Comparison of ENCODE assay signal across 18 cellular contexts in the genomic region with DNA sequence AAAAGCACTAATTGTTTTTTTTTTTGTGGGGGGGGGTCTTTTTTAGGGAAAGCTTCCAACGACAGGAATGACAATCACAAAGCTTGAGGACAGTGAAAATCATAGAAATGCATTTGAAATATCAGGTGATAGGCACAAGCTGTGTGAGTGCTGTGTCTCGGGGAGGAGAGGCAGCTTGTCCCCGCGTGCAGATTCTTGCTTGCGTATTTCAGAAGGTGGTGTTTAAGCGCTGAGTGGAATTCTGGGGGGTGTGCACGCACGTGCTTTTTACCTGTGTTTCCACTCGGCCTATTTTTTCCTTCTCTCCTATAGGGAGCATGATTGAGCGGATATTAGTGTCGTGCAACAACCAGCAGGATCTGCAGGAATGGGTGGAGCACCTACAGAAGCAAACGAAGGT. TPM values are rescaled to one million over a fixed set of nuclear protein-coding genes. Genes with fewer than 3 reads are reported as not detected.
DNase-seq lines count a peak whose midpoint lies in the region; TF ChIP-seq lines count a peak whose summit lies in the region.
"Had no signal": no experiment of that assay in that cellular context is flagged by ENCODE, and none has a peak within 500 bp of the region (broad histone marks: within the 10 kb centered on the region; RNA-seq: fewer than 3 reads in every experiment).

No MANE protein-coding gene starts in this region.

- H3K79me2 ChIP-seq in GM23248 (ENCODE audit: insufficient read depth) (peaks cover 21% of the 10 kb centered on the region; the same call in 1 of the 2 replicates), hepatocyte (no peaks in the 10 kb centered on the region)

- H3K9me2 ChIP-seq in GM23248 (ENCODE audit: insufficient read depth) = no peaks in the 10 kb centered on the region
- H3K9me2 ChIP-seq in hepatocyte (replicated peaks; ENCODE audit: insufficient read depth) = no peaks in the 10 kb centered on the region

- H3K27me3 ChIP-seq in GM23248 (replicated peaks; ENCODE audit: insufficient read depth) (no peaks in the 10 kb centered on the region), ascending aorta (no peaks in the 10 kb centered on the region), stomach smooth muscle (ENCODE audit: control insufficient read depth in 1 of 2, insufficient read depth in 2 of 2, low read length in 2 of 2) (no peaks in the 10 kb centered on the region), hepatocyte (no peaks in the 10 kb centered on the region)

- DNase-seq in GM23248 (no peak), ascending aorta (ENCODE audit: low spot score in 2 of 2) (peak in 1 of 2 donors; percentile 56), islet precursor cell (peak; percentile 38), hepatocyte (ENCODE audit: low spot score) (no peak), activated gamma-delta T cell (lab: John Stamatoyannopoulos, UW) (no peak), epidermal melanocyte (ENCODE audit: insufficient read length, low spot score) (no peak), iPS-NIHi11 (ENCODE audit: low spot score) (no peak)
- DNase-seq: CD8-positive, alpha-beta memory T cell; NCI-H1092; NCI-H226; NCI-H69; NK-92 treated with Interleukin-12 subunit alpha and Interleukin-12 subunit beta, amount 100 ng/mL, for 24 hours; OCI-M1; RPMI8226 had no signal

- in situ Hi-C loops in GM23248 (cut with MboI) = no loop called here

- no peak for TF ChIP-seq CTCF in ascending aorta (IDR thresholded peaks at IDR 0.05)
- TF ChIP-seq CTCF in hepatocyte (IDR thresholded peaks at IDR 0.05; ENCODE audit: poor library complexity) = no peak

- H3K4me1 ChIP-seq in GM23248 (ENCODE audit: insufficient read depth) = peaks cover 25% of the 10 kb centered on the region
- peaks cover 7 to 35% of the 10 kb centered on the region in 2 donors for H3K4me1 ChIP-seq in ascending aorta
- peaks cover 26% of the 10 kb centered on the region for H3K4me1 ChIP-seq in stomach smooth muscle (ENCODE audit: control insufficient read depth, insufficient read depth, low read length)
- H3K4me1 ChIP-seq in hepatocyte (ENCODE audit: insufficient read depth) = no peaks in the 10 kb centered on the region

- no peak overlapping the region for H3K9ac ChIP-seq in GM23248
- H3K9ac ChIP-seq in stomach smooth muscle (ENCODE audit: low read length in 2 of 2) = no peak overlapping the region
- H3K9ac ChIP-seq: KMS-11 had no signal

- intact Hi-C loops in ascending aorta (cut with DNase I) = loop anchor here (2.0 to 10.0 kb wide), 6 partner anchors 51 to 568 kb away; partner anchors contain the start of genes ANKRD10 and ING1

- H4K20me1 ChIP-seq in GM23248 (ENCODE audit: insufficient read depth) (no peaks in the 10 kb centered on the region), hepatocyte (ENCODE audit: insufficient read depth, poor library complexity, severe bottlenecking) (no peaks in the 10 kb centered on the region)

- no peak overlapping the region for H3K4me2 ChIP-seq in GM23248 (ENCODE audit: unreplicated experiment)
- H3K4me2 ChIP-seq in hepatocyte = no peak overlapping the region
- H3K4me2 ChIP-seq: KMS-11 had no signal

- H3K27ac ChIP-seq in GM23248 = peak overlapping the region; percentile 71
- peak overlapping the region; percentile 89 to 93 for H3K27ac ChIP-seq in ascending aorta
- peak overlapping the region; percentile 86 for H3K27ac ChIP-seq in stomach smooth muscle (ENCODE audit: low read length)
- H3K27ac ChIP-seq in hepatocyte = no peak overlapping the region
- H3K27ac ChIP-seq: KMS-11 had no signal

- H3K4me3 ChIP-seq in GM23248 = no peak overlapping the region
- H3K4me3 ChIP-seq in ascending aorta = no peak overlapping the region
- H3K4me3 ChIP-seq in stomach smooth muscle (ENCODE audit: low read length in 2 of 2) = no peak overlapping the region
- no peak overlapping the region for H3K4me3 ChIP-seq in hepatocyte

- H3K36me3 ChIP-seq in GM23248 (ENCODE audit: low read depth) = peaks cover 33% of the 10 kb centered on the region
- H3K36me3 ChIP-seq in ascending aorta = peaks cover 52 to 63% of the 10 kb centered on the region in 2 donors
- peaks cover 30 to 48% of the 10 kb centered on the region in 2 donors for H3K36me3 ChIP-seq in stomach smooth muscle (ENCODE audit: control insufficient read depth in 2 of 2, insufficient read depth in 2 of 2, low read length in 2 of 2)
- H3K36me3 ChIP-seq in hepatocyte (replicated peaks; ENCODE audit: insufficient read depth, low read depth) = no peaks in the 10 kb centered on the region

- WGBS in GM23248 (ENCODE audit: low coverage in 1 of 2, low lambda C conversion rate in 2 of 2, missing lambda C conversion rate in 2 of 2), 2 experiments = 90 to 93% methylated on average over 12 of the region's 12 CpGs
- 96% methylated on average over 12 of the region's 12 CpGs for WGBS in hepatocyte (ENCODE audit: low lambda C conversion rate, missing lambda C conversion rate)

- H2AFZ ChIP-seq in GM23248 = no peak overlapping the region
- no peak overlapping the region for H2AFZ ChIP-seq in hepatocyte

- peaks cover 28% of the 10 kb centered on the region for H3F3A ChIP-seq in GM23248 (ENCODE audit: insufficient read depth)

- no peaks in the 10 kb centered on the region for H3K9me3 ChIP-seq in GM23248 (ENCODE audit: low read depth)
- H3K9me3 ChIP-seq in ascending aorta = no peaks in the 10 kb centered on the region
- no peaks in the 10 kb centered on the region for H3K9me3 ChIP-seq in stomach smooth muscle (ENCODE audit: control insufficient read depth in 2 of 2, low read length in 2 of 2)
- H3K9me3 ChIP-seq in hepatocyte (ENCODE audit: low read depth) = no peaks in the 10 kb centered on the region

RNA-seq across cellular contexts. Expression of gene TEX29, which starts 40.2 kb away (rescaled TPM):
- total RNA-seq in GM23248 (2014; rRNA removed; shearing (Covaris generic)) = not detected in 2 replicates
- polyA plus RNA-seq in GM23248 (2016; fragmentation: Nextera tagmentation; extraction: Ambion mirVana) (0.75 TPM in 1 of 2 replicates, not detected in the other), hepatocyte (1.8 and 4.2 TPM in 2 replicates)
- total RNA-seq in ascending aorta (not detected), hepatocyte (0.83 TPM in 1 of 2 replicates, not detected in the other)
- total RNA-seq: CD8-positive, alpha-beta memory T cell; H1; MCF 10A had no signal
- polyA plus RNA-seq: CD8-positive, alpha-beta memory T cell had no signal
